18 cellular contexts compared by ENCODE assay signal in genomic region chr1:112110031-112110430, GRCh38.
A peak's percentile ranks its signal among the peaks of the same experiment; 100 is the strongest.
DNase-seq lines count a peak whose midpoint lies in the region; ATAC-seq and TF ChIP-seq lines count a peak whose summit lies in the region.
"Had no signal": no experiment of that assay in that cellular context is flagged by ENCODE, and none has a peak within 500 bp of the region (broad histone marks: within the 10 kb centered on the region; RNA-seq: fewer than 3 reads in every experiment).

No MANE protein-coding gene starts in this region.

- 30% methylated on average over 3 of the region's 3 CpGs for WGBS in prostate gland

- no peak for TF ChIP-seq POLR2A in prostate gland (IDR thresholded peaks at IDR 0.05)

- H3K27ac ChIP-seq in right atrium auricular region (no peak overlapping the region), prostate gland (no peak overlapping the region)
- H3K27ac ChIP-seq: A549 had no signal

- H3K4me3 ChIP-seq in right atrium auricular region (no peak overlapping the region), prostate gland (no peak overlapping the region)
- H3K4me3 ChIP-seq: A549, GM23338 had no signal

- H3K27me3 ChIP-seq in right atrium auricular region: no peaks in the 10 kb centered on the region
- H3K27me3 ChIP-seq in prostate gland (replicated peaks; ENCODE audit: insufficient read depth): no peaks in the 10 kb centered on the region

- DNase-seq in left ventricle myocardium superior (no peak), cardiac septum (ENCODE audit: low spot score) (no peak), right atrium auricular region (ENCODE audit: low spot score) (peak; percentile 60), prostate gland (ENCODE audit: low spot score) (peak; percentile 10), iPS-NIHi7 (ENCODE audit: extremely low spot score) (no peak), T-helper 9 cell (no peak), midbrain (lab: John Stamatoyannopoulos, UW) (no peak)
- DNase-seq: Caco-2; MV-4-11; NCI-H1436 treated with DMSO at 0.1 percent for 48 hours; NCI-H2081; NCI-H69; NK-92 treated with Interleukin-12 subunit alpha and Interleukin-12 subunit beta, amount 100 ng/mL, for 24 hours; OCI-M1; RPMI8226 had no signal

- no peaks in the 10 kb centered on the region for H3K4me1 ChIP-seq in right atrium auricular region
- no peaks in the 10 kb centered on the region for H3K4me1 ChIP-seq in prostate gland (replicated peaks)
- H3K4me1 ChIP-seq: A549, Caco-2 had no signal

- H3K9me3 ChIP-seq in right atrium auricular region (peaks cover 0 to 14% of the 10 kb centered on the region in 2 donors), prostate gland (no peaks in the 10 kb centered on the region)
- H3K9me3 ChIP-seq: A549, Caco-2 had no signal

- TF ChIP-seq CTCF in right atrium auricular region (IDR thresholded peaks at IDR 0.05): no peak
- no peak for TF ChIP-seq CTCF in prostate gland (IDR thresholded peaks at IDR 0.05)

- intact Hi-C loops in left ventricle myocardium superior (cut with micrococcal nuclease) (no loop called here), cardiac septum (cut with DNase I) (no loop called here), prostate gland (cut with DNase I) (no loop called here)

- no peaks in the 10 kb centered on the region for H3K36me3 ChIP-seq in right atrium auricular region
- H3K36me3 ChIP-seq in prostate gland: no peaks in the 10 kb centered on the region

- peak; percentile 74 for ATAC-seq in left ventricle myocardium superior
- no peak for ATAC-seq in GM21786 (IDR thresholded peaks at IDR 0.05; ENCODE audit: unreplicated experiment)
- ATAC-seq: A549, GM23338 had no signal

Comparison
In these comparisons a context has a peak if more than half of its experiments do, and no peak if none do; other contexts are left out.
1. DNase-seq: peak in right atrium auricular region (single experiment) and prostate gland (single experiment); none in left ventricle myocardium superior (single experiment), cardiac septum (single experiment), iPS-NIHi7 (single experiment), T-helper 9 cell (single experiment) and midbrain (single experiment).